Comparison of ENCODE assay signal across 20 cellular contexts in the genomic region with DNA sequence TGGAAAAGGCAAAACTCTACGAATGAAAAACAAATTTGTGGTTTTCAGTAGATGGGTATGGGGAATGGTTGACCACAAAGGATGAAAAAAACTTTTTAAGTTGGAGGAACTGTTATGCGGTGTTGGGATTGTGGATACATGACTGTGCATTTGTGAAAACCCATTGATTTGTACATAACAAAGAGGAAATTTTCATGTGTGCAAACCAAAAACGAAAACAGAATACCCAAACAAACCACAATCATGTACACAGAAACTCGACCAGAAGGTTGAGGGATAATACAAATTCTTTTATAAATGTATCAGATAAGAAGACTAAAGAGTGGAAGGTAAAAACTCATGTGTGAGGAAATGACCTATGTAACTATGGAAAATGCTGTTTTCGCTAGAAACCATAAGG.
"Had no signal": no experiment of that assay in that cellular context is flagged by ENCODE, and none has a peak within 500 bp of the region (broad histone marks: within the 10 kb centered on the region; RNA-seq: fewer than 3 reads in every experiment).

No MANE protein-coding gene starts in this region.

- H3K9me3 ChIP-seq: left lung, mucosa of descending colon, right lobe of liver, suprapubic skin, transverse colon, upper lobe of right lung, uterus had no signal

- H3K27me3 ChIP-seq: dorsolateral prefrontal cortex, left lung, right lobe of liver, suprapubic skin, transverse colon, upper lobe of right lung, uterus had no signal

- H3K27ac ChIP-seq: dorsolateral prefrontal cortex, left lung, parathyroid adenoma, right lobe of liver, suprapubic skin, transverse colon, upper lobe of right lung, uterus had no signal

- H3K79me2 ChIP-seq: parathyroid adenoma had no signal

- ATAC-seq: left cardiac atrium; left lung; mucosa of descending colon; natural killer cell treated with Interleukin-12 subunit alpha and Interleukin-12 subunit beta and Interleukin-15 and Interleukin-18, amount 100 ng/mL, for 72 hours; right lobe of liver; stimulated activated naive B cell treated with anti-CD40 and anti-IgM and Interleukin-4, amounts not matched to agents 10 μg/mL and 1 μg/mL and 100 μg/mL, for 72 hours; upper lobe of right lung had no signal

- H3K4me3 ChIP-seq: dorsolateral prefrontal cortex, left lung, mucosa of descending colon, right lobe of liver, suprapubic skin, transverse colon, upper lobe of right lung, uterus had no signal

- H3K9ac ChIP-seq: parathyroid adenoma had no signal

- DNase-seq: dorsolateral prefrontal cortex; effector CD4-positive, alpha-beta T cell; head of caudate nucleus; kidney; left cardiac atrium; left lung; mesenchymal stem cell; mucosa of descending colon; naive B cell; right lobe of liver; small intestine; stimulated activated CD4-positive, alpha-beta T cell treated with anti-CD3 and anti-CD28 coated beads, Interleukin-15, amount 100 ng/mL, for 24 hours; stimulated activated CD4-positive, alpha-beta T cell treated with anti-CD3 and anti-CD28 coated beads, Interleukin-2, amount 100 ng/mL, for 48 hours; stimulated activated naive B cell treated with anti-CD40 and anti-IgM and Interleukin-4, amounts not matched to agents 10 μg/mL and 1 μg/mL and 100 μg/mL, for 72 hours; transverse colon; upper lobe of right lung; uterus had no signal

- H3K4me1 ChIP-seq: left lung, parathyroid adenoma, right lobe of liver, suprapubic skin, transverse colon, upper lobe of right lung, uterus had no signal

- H3K36me3 ChIP-seq: left lung, right lobe of liver, suprapubic skin, transverse colon, upper lobe of right lung, uterus had no signal

- H2AFZ ChIP-seq: parathyroid adenoma had no signal
